8 cellular contexts compared by ENCODE assay signal in the genomic region with DNA sequence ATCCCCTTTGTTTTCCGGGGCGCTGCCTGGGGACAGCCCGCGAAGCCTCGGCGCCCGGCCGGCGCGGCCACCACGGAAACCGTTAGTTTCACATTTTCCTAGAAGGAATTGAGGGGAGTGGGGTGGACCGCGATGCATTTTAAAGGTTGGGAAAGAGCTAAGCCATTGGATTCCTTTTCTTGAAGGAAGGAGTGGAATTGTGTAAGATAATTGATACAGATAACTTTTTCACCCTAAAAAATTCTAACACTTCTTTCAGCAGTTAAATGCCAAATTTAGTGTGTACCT.
DNase-seq lines count a peak whose midpoint lies in the region; ATAC-seq, FAIRE-seq and TF ChIP-seq lines count a peak whose summit lies in the region.

No MANE protein-coding gene starts in this region.

- H3K9me3 ChIP-seq in HepG2 (ENCODE audit: low read length) (no peaks in the 10 kb centered on the region), thoracic aorta (no peaks in the 10 kb centered on the region)

- FAIRE-seq in HepG2 (lab: Jason Lieb, UNC), result no peak

- H3K36me3 Mint-ChIP-seq in activated CD4-positive, alpha-beta T cell treated with anti-CD3 and anti-CD28 coated beads, Interleukin-2, amount 10 ng/mL, durations not matched to agents 24 days and 14 days (ENCODE audit: low read depth), result peaks cover 10% of the 10 kb centered on the region

- H3K4me1 Mint-ChIP-seq in activated CD4-positive, alpha-beta T cell treated with anti-CD3 and anti-CD28 coated beads, Interleukin-2, amount 10 ng/mL, durations not matched to agents 24 days and 14 days, result peaks cover 30% of the 10 kb centered on the region

- CTCF ChIA-PET in HepG2 (lab: Yijun Ruan, JAX; ENCODE audit: low intra/inter-chr PET ratio, low total read pairs), result no interaction called here

- H3K27ac Mint-ChIP-seq in activated CD4-positive, alpha-beta T cell treated with anti-CD3 and anti-CD28 coated beads, Interleukin-2, amount 10 ng/mL, durations not matched to agents 24 days and 14 days, result peak overlapping the region; percentile 99

- intact Hi-C loops in activated CD4-positive, alpha-beta T cell treated with anti-CD3 and anti-CD28 coated beads, Interleukin-2, amount 10 ng/mL, durations not matched to agents 24 days and 14 days (cut with micrococcal nuclease), result loop anchor here (1.0 to 10.0 kb wide), 4 partner anchors 38 to 1801 kb away; a partner anchor contains a TSS
- intact Hi-C loops in HepG2 (cut with micrococcal nuclease; ENCODE audit: unreplicated experiment), result no loop called here

- ATAC-seq in HepG2 (no peak), thoracic aorta (ENCODE audit: insufficient number of reproducible peaks, low FRiP score, low read depth) (no peak), GM19351 (IDR thresholded peaks at IDR 0.05; ENCODE audit: unreplicated experiment) (no peak)

- H3K4me1 ChIP-seq in HepG2 (ENCODE audit: insufficient read depth, low read length), result peaks cover 31% of the 10 kb centered on the region
- peaks cover 9 to 21% of the 10 kb centered on the region in 2 donors for H3K4me1 ChIP-seq in thoracic aorta (ENCODE audit: control insufficient read depth in 1 of 2, low read depth in 2 of 2)

- no peaks in the 10 kb centered on the region for H4K20me1 ChIP-seq in HepG2 (ENCODE audit: insufficient read depth, low read length)

- H3K4me3 ChIP-seq in HepG2 (replicated peaks in 1 of 3; ENCODE audit: insufficient read depth in 1 of 3, low read depth in 2 of 3, low read length in 3 of 3), result peak overlapping the region; percentile 63 to 88 (median 76)
- peak overlapping the region; percentile 95 for H3K4me3 ChIP-seq in thoracic aorta

- no peaks in the 10 kb centered on the region; a peak in 1 of 5 replicates for H3K27me3 ChIP-seq in HepG2 (ENCODE audit: control insufficient read depth in 1 of 2, insufficient read depth in 2 of 2, low read length in 2 of 2)
- H3K27me3 ChIP-seq in thoracic aorta (replicated peaks; ENCODE audit: insufficient read depth), result no peaks in the 10 kb centered on the region

- TSS peak; percentile 54 for BruUV-seq in HepG2 (replicated peaks; lab: Mats Ljungman, UMichigan)

- H3K27ac ChIP-seq in angular gyrus (ENCODE audit: low read depth, low read length), result peak overlapping the region; percentile 99
- H3K27ac ChIP-seq in HepG2 (ENCODE audit: extremely low read length, insufficient read depth, low read length), result peak overlapping the region; percentile 99
- peak overlapping the region; percentile 98 for H3K27ac ChIP-seq in thoracic aorta

- TF ChIP-seq EP300 in HepG2 (IDR thresholded peaks at IDR 0.05; ENCODE audit: low read depth in 2 of 2, low read length in 2 of 2) (no peak), HepG2 (CRISPR knock-in tag; IDR thresholded peaks at IDR 0.05; ENCODE audit: borderline replicate concordance) (no peak)

- H3K27me3 Mint-ChIP-seq in activated CD4-positive, alpha-beta T cell treated with anti-CD3 and anti-CD28 coated beads, Interleukin-2, amount 10 ng/mL, durations not matched to agents 24 days and 14 days, result no peaks in the 10 kb centered on the region

- POLR2A ChIA-PET in HepG2 (lab: Yijun Ruan, JAX), result interaction anchor here (0.8 to 2.8 kb wide), 10 partner anchors 9 to 288 kb away, joined by 3 to 16 read pairs (median 4); no protein-coding TSS in a partner anchor

- WGBS in HepG2 (ENCODE audit: low lambda C conversion rate), result 3% methylated on average over 12 of the region's 14 CpGs

- TF ChIP-seq POLR2A in HepG2 (IDR thresholded peaks at IDR 0.05; ENCODE audit: insufficient read depth in 1 of 2, low read depth in 2 of 2, low read length in 2 of 2), result no peak

- peak overlapping the region; percentile 92 for H3K4me3 Mint-ChIP-seq in activated CD4-positive, alpha-beta T cell treated with anti-CD3 and anti-CD28 coated beads, Interleukin-2, amount 10 ng/mL, durations not matched to agents 24 days and 14 days

- TF ChIP-seq CTCF in HepG2 (CRISPR knock-in tag; IDR thresholded peaks at IDR 0.05) (no peak), thoracic aorta (IDR thresholded peaks at IDR 0.05) (no peak)

- no peak for TF ChIP-seq RAD21 in HepG2 (CRISPR knock-in tag; IDR thresholded peaks at IDR 0.05)

- peaks cover 28% of the 10 kb centered on the region for H3K79me2 ChIP-seq in HepG2 (ENCODE audit: insufficient read depth, low read length)

- H3K4me2 ChIP-seq in HepG2 (ENCODE audit: low read depth, low read length), result peak overlapping the region; percentile 77

- DNase-seq in activated CD4-positive, alpha-beta T cell treated with anti-CD3 and anti-CD28 coated beads, Interleukin-2, amount 10 ng/mL, durations not matched to agents 24 days and 14 days, result no peak
- no peak for DNase-seq in activated CD4-positive, alpha-beta T cell treated with anti-CD3 and anti-CD28 coated beads for 48 hours
- no peak for DNase-seq in HepG2 (ENCODE audit: low spot score)
- no peak for DNase-seq in thoracic aorta (ENCODE audit: low spot score)
- DNase-seq in DMS 273 treated with DMSO at 0.1 percent for 48 hours (lab: John Stamatoyannopoulos, UW), result no peak
- no peak for DNase-seq in NCI-H226

- in situ Hi-C loops in HepG2 (cut with HindIII; ENCODE audit: extremely low pct_ligation_motif_present, low pct_unique_long_range_greater_than_20kb), result no loop called here

- H3K9ac ChIP-seq in HepG2 (ENCODE audit: insufficient read depth, low read depth, low read length), result peak overlapping the region; percentile 98

- no peaks in the 10 kb centered on the region for H3K36me3 ChIP-seq in HepG2 (replicated peaks in 1 of 2; ENCODE audit: control insufficient read depth in 1 of 2, insufficient read depth in 2 of 2, low read length in 2 of 2)
- no peaks in the 10 kb centered on the region for H3K36me3 ChIP-seq in thoracic aorta

- H2AFZ ChIP-seq in HepG2 (ENCODE audit: low read length), result no peak overlapping the region

- no peaks in the 10 kb centered on the region for H3K9me3 Mint-ChIP-seq in activated CD4-positive, alpha-beta T cell treated with anti-CD3 and anti-CD28 coated beads, Interleukin-2, amount 10 ng/mL, durations not matched to agents 24 days and 14 days

TF ChIP-seq in HepG2, 621 proteins besides CTCF, POLR2A, EP300 and RAD21 (continues in another document):
- TF ChIP-seq ZSCAN12 (CRISPR knock-in tag; IDR thresholded peaks at IDR 0.05), result no peak
- TF ChIP-seq SOX5 (CRISPR knock-in tag; IDR thresholded peaks at IDR 0.05; ENCODE audit: borderline replicate concordance), result no peak
- TF ChIP-seq ZNF430 (CRISPR knock-in tag; IDR thresholded peaks at IDR 0.05), result no peak
- no peak for TF ChIP-seq PRMT3 (CRISPR knock-in tag; IDR thresholded peaks at IDR 0.05; ENCODE audit: borderline replicate concordance, low read depth)
- no peak for TF ChIP-seq SRF (IDR thresholded peaks at IDR 0.05; ENCODE audit: low read depth, low read length)
- TF ChIP-seq, protein P1, sequence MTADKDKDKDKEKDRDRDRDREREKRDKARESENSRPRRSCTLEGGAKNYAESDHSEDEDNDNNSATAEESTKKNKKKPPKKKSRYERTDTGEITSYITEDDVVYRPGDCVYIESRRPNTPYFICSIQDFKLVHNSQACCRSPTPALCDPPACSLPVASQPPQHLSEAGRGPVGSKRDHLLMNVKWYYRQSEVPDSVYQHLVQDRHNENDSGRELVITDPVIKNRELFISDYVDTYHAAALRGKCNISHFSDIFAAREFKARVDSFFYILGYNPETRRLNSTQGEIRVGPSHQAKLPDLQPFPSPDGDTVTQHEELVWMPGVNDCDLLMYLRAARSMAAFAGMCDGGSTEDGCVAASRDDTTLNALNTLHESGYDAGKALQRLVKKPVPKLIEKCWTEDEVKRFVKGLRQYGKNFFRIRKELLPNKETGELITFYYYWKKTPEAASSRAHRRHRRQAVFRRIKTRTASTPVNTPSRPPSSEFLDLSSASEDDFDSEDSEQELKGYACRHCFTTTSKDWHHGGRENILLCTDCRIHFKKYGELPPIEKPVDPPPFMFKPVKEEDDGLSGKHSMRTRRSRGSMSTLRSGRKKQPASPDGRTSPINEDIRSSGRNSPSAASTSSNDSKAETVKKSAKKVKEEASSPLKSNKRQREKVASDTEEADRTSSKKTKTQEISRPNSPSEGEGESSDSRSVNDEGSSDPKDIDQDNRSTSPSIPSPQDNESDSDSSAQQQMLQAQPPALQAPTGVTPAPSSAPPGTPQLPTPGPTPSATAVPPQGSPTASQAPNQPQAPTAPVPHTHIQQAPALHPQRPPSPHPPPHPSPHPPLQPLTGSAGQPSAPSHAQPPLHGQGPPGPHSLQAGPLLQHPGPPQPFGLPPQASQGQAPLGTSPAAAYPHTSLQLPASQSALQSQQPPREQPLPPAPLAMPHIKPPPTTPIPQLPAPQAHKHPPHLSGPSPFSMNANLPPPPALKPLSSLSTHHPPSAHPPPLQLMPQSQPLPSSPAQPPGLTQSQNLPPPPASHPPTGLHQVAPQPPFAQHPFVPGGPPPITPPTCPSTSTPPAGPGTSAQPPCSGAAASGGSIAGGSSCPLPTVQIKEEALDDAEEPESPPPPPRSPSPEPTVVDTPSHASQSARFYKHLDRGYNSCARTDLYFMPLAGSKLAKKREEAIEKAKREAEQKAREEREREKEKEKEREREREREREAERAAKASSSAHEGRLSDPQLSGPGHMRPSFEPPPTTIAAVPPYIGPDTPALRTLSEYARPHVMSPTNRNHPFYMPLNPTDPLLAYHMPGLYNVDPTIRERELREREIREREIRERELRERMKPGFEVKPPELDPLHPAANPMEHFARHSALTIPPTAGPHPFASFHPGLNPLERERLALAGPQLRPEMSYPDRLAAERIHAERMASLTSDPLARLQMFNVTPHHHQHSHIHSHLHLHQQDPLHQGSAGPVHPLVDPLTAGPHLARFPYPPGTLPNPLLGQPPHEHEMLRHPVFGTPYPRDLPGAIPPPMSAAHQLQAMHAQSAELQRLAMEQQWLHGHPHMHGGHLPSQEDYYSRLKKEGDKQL (CRISPR knock-in tag; IDR thresholded peaks at IDR 0.05; ENCODE audit: low read depth), result no peak
- no peak for TF ChIP-seq TCF7 (IDR thresholded peaks at IDR 0.05; ENCODE audit: low read depth)
- 0 out of 2 replicates have a peak, but pooled peaks have one; percentile 9 for TF ChIP-seq HDAC2 (CRISPR knock-in tag; IDR thresholded peaks at IDR 0.05)
- no peak for TF ChIP-seq SIX4 (CRISPR knock-in tag; IDR thresholded peaks at IDR 0.05)
- TF ChIP-seq ZNF674 (CRISPR knock-in tag; IDR thresholded peaks at IDR 0.05; ENCODE audit: low read depth), result 0 out of 2 replicates have a peak, but pooled peaks have one; percentile 8
- TF ChIP-seq AKAP8 (CRISPR knock-in tag; IDR thresholded peaks at IDR 0.05), result 0 out of 2 replicates have a peak, but pooled peaks have one; percentile 0
- TF ChIP-seq CENPT (CRISPR knock-in tag; IDR thresholded peaks at IDR 0.05; ENCODE audit: low read depth), result no peak
- no peak for TF ChIP-seq TOPORS (CRISPR knock-in tag; IDR thresholded peaks at IDR 0.05)
- TF ChIP-seq ZFP41 (CRISPR knock-in tag; IDR thresholded peaks at IDR 0.05; ENCODE audit: borderline replicate concordance), result 0 out of 2 replicates have a peak, but pooled peaks have one; percentile 11
